Comparison of ENCODE assay signal across 10 cellular contexts in genomic region chr12:104477812-104478388, GRCh38. TPM values are rescaled to one million over a fixed set of nuclear protein-coding genes. Genes with fewer than 3 reads are reported as not detected.
DNase-seq lines count a peak whose midpoint lies in the region; ATAC-seq and TF ChIP-seq lines count a peak whose summit lies in the region.
"Had no signal": no experiment of that assay in that cellular context is flagged by ENCODE, and none has a peak within 500 bp of the region (broad histone marks: within the 10 kb centered on the region; RNA-seq: fewer than 3 reads in every experiment).

No MANE protein-coding gene starts in this region.

- H3K4me3 ChIP-seq in OCI-LY3 (ENCODE audit: low read length) (peak overlapping the region; percentile 71), transverse colon (peak overlapping the region in 1 of 4 donors; percentile 3), hepatocyte (no peak overlapping the region), psoas muscle (no peak overlapping the region)

- TF ChIP-seq EP300 in transverse colon (IDR thresholded peaks at IDR 0.05; ENCODE audit: low read depth) = no peak

- H3K27ac Mint-ChIP-seq in dendritic cell treated with granulocyte-macrophage colony-stimulating factor and Interleukin-4, amounts not matched to agents 40 ng/mL and 50 ng/mL, for 4 days = peak overlapping the region; percentile 91

- H3K9me3 ChIP-seq in OCI-LY3 (ENCODE audit: insufficient read depth, low read length) (no peaks in the 10 kb centered on the region), transverse colon (no peaks in the 10 kb centered on the region), hepatocyte (ENCODE audit: low read depth) (no peaks in the 10 kb centered on the region), psoas muscle (no peaks in the 10 kb centered on the region)

- WGBS in transverse colon (ENCODE audit: low coverage in 1 of 2), 2 donors = 50 to 60% methylated on average over 3 of the region's 3 CpGs
- 89% methylated on average over 3 of the region's 3 CpGs for WGBS in hepatocyte (ENCODE audit: low lambda C conversion rate, missing lambda C conversion rate)
- WGBS in psoas muscle, 3 donors = 59 to 73% (median 71%) methylated on average over 3 of the region's 3 CpGs

- no peaks in the 10 kb centered on the region for H3K9me2 ChIP-seq in hepatocyte (replicated peaks; ENCODE audit: insufficient read depth)

- peaks cover 27% of the 10 kb centered on the region for H3K36me3 Mint-ChIP-seq in dendritic cell treated with granulocyte-macrophage colony-stimulating factor and Interleukin-4, amounts not matched to agents 40 ng/mL and 50 ng/mL, for 4 days (ENCODE audit: low read depth)

- H4K20me1 ChIP-seq in OCI-LY3 (ENCODE audit: insufficient read depth, low read length) (no peaks in the 10 kb centered on the region), hepatocyte (ENCODE audit: insufficient read depth, poor library complexity, severe bottlenecking) (no peaks in the 10 kb centered on the region)

- H3K4me1 ChIP-seq in OCI-LY3 (ENCODE audit: low read length) = peaks cover 33% of the 10 kb centered on the region
- H3K4me1 ChIP-seq in transverse colon = peaks cover 0 to 40% (median 4%) of the 10 kb centered on the region in 4 donors
- H3K4me1 ChIP-seq in hepatocyte (ENCODE audit: insufficient read depth) = no peaks in the 10 kb centered on the region
- no peaks in the 10 kb centered on the region for H3K4me1 ChIP-seq in psoas muscle

- ATAC-seq in Right ventricle myocardium superior (ENCODE audit: poor library complexity) (peak; percentile 45), Right ventricle myocardium inferior (no peak), psoas muscle (no peak)

- H3K4me1 Mint-ChIP-seq in dendritic cell treated with granulocyte-macrophage colony-stimulating factor and Interleukin-4, amounts not matched to agents 40 ng/mL and 50 ng/mL, for 4 days (ENCODE audit: low read depth) = peaks cover 90% of the 10 kb centered on the region

- no peaks in the 10 kb centered on the region for H3K27me3 ChIP-seq in OCI-LY3 (ENCODE audit: low read depth, low read length)
- no peaks in the 10 kb centered on the region for H3K27me3 ChIP-seq in transverse colon
- no peaks in the 10 kb centered on the region for H3K27me3 ChIP-seq in hepatocyte
- no peaks in the 10 kb centered on the region for H3K27me3 ChIP-seq in psoas muscle (ENCODE audit: insufficient read depth in 3 of 3, low read length in 2 of 3)

- H3K79me2 ChIP-seq in OCI-LY3 (ENCODE audit: low read length) = no peaks in the 10 kb centered on the region; the same call in 1 of the 2 replicates
- no peaks in the 10 kb centered on the region for H3K79me2 ChIP-seq in hepatocyte

- no peak overlapping the region for H3K27ac ChIP-seq in OCI-LY3 (ENCODE audit: low read length)
- peak overlapping the region; percentile 52 to 63 (median 60) for H3K27ac ChIP-seq in transverse colon
- H3K27ac ChIP-seq in hepatocyte = no peak overlapping the region
- no peak overlapping the region for H3K27ac ChIP-seq in psoas muscle

- H3K4me3 Mint-ChIP-seq in dendritic cell treated with granulocyte-macrophage colony-stimulating factor and Interleukin-4, amounts not matched to agents 40 ng/mL and 50 ng/mL, for 4 days = peak overlapping the region; percentile 76
- H3K4me3 Mint-ChIP-seq: H9 had no signal

- H3K4me2 ChIP-seq in OCI-LY3 (ENCODE audit: low read length) = peak overlapping the region; percentile 97
- H3K4me2 ChIP-seq in hepatocyte = no peak overlapping the region

- H3K27me3 Mint-ChIP-seq in dendritic cell treated with granulocyte-macrophage colony-stimulating factor and Interleukin-4, amounts not matched to agents 40 ng/mL and 50 ng/mL, for 4 days = no peaks in the 10 kb centered on the region

- peak overlapping the region; percentile 45 for H3K9ac ChIP-seq in OCI-LY3 (ENCODE audit: low read length)

- intact Hi-C loops in Right ventricle myocardium superior (cut with DNase I) = no loop called here
- intact Hi-C loops in Right ventricle myocardium inferior (cut with DNase I) = no loop called here
- intact Hi-C loops in dendritic cell treated with granulocyte-macrophage colony-stimulating factor and Interleukin-4, amounts not matched to agents 40 ng/mL and 50 ng/mL, for 4 days (cut with micrococcal nuclease) = no loop called here
- intact Hi-C loops in transverse colon (cut with DNase I; ENCODE audit: low total_unique reads) = no loop called here
- intact Hi-C loops in psoas muscle (cut with DNase I) = no loop called here

- no peaks in the 10 kb centered on the region for H3K9me3 Mint-ChIP-seq in dendritic cell treated with granulocyte-macrophage colony-stimulating factor and Interleukin-4, amounts not matched to agents 40 ng/mL and 50 ng/mL, for 4 days
- H3K9me3 Mint-ChIP-seq: H9 had no signal

- TF ChIP-seq POLR2A in transverse colon (IDR thresholded peaks at IDR 0.05) = no peak

- H3K36me3 ChIP-seq in OCI-LY3 (replicated peaks; ENCODE audit: low read depth, low read length) = no peaks in the 10 kb centered on the region
- H3K36me3 ChIP-seq in transverse colon = no peaks in the 10 kb centered on the region
- H3K36me3 ChIP-seq in hepatocyte (replicated peaks; ENCODE audit: insufficient read depth, low read depth) = no peaks in the 10 kb centered on the region
- no peaks in the 10 kb centered on the region for H3K36me3 ChIP-seq in psoas muscle (ENCODE audit: insufficient read depth in 1 of 2, low read depth in 1 of 2)

- no peak for DNase-seq in Right ventricle myocardium superior
- DNase-seq in Right ventricle myocardium inferior (ENCODE audit: missing footprints) = no peak
- DNase-seq in transverse colon = no peak
- no peak for DNase-seq in hepatocyte (ENCODE audit: low spot score)
- DNase-seq in stimulated activated CD4-positive, alpha-beta T cell treated with anti-CD3 and anti-CD28 coated beads, Interleukin-4, amount 100 ng/mL, for 1 hour = no peak
- DNase-seq in psoas muscle = no peak
- DNase-seq: H9, NCI-H2171 treated with DMSO at 0.1 percent for 48 hours had no signal

- peak overlapping the region; percentile 49; the same call in 1 of the 2 replicates for H2AFZ ChIP-seq in OCI-LY3 (ENCODE audit: low read depth, low read length)
- no peak overlapping the region for H2AFZ ChIP-seq in hepatocyte

- in situ Hi-C loops in transverse colon (cut with MboI; ENCODE audit: low pct_ligation_motif_present in 1 of 4, low pct_unique_long_range_greater_than_20kb in 1 of 4, low sequenced_read_pairs in 3 of 4) = no loop called here

- TF ChIP-seq CTCF in OCI-LY3 (IDR thresholded peaks at IDR 0.05; ENCODE audit: low read depth, low read length) = no peak
- TF ChIP-seq CTCF in transverse colon (IDR thresholded peaks at IDR 0.05) = no peak
- no peak for TF ChIP-seq CTCF in hepatocyte (IDR thresholded peaks at IDR 0.05; ENCODE audit: poor library complexity)
- no peak for TF ChIP-seq CTCF in psoas muscle (IDR thresholded peaks at IDR 0.05)

RNA-seq across cellular contexts. Expression of gene CHST11, which starts 21.2 kb away (rescaled TPM):
- total RNA-seq in Right ventricle myocardium superior = 3.0 TPM
- total RNA-seq in Right ventricle myocardium inferior = 3.7 TPM
- total RNA-seq in transverse colon = 100 to 1,000 TPM in 1 of 4 donors, 10 to 100 TPM in 2, 1 to 10 TPM in 1; 4.2 to 123 (median 31.5) TPM
- 4.6 and 5.2 TPM in 2 replicates for total RNA-seq in hepatocyte
- 8.6 and 8.9 TPM in 2 replicates for polyA plus RNA-seq in hepatocyte
- 1 to 10 TPM; 1.0 to 1.6 (median 1.1) TPM for total RNA-seq in psoas muscle
- under 1 TPM; 0.52 to 0.65 (median 0.58) TPM for polyA plus RNA-seq in psoas muscle

Comparison
In these comparisons a context has a peak if more than half of its experiments do, and no peak if none do; other contexts are left out.
1. H3K27ac ChIP-seq: peak in transverse colon (4 of 4); none in OCI-LY3 (single experiment), hepatocyte (single experiment) and psoas muscle (single experiment).